Comparison of ENCODE assay signal across 1 cellular context in genomic region chr7:101947899-101948298, GRCh38.
TF ChIP-seq lines count a peak whose summit lies in the region.

No MANE protein-coding gene starts in this region.

TF ChIP-seq in SK-N-SH, 30 proteins besides CTCF, POLR2A, EP300 and RAD21 (continued from another document):
- TF ChIP-seq ZBTB33 (IDR thresholded peaks at IDR 0.05; ENCODE audit: borderline replicate concordance, low read depth) (no peak), YY1 (IDR thresholded peaks at IDR 0.05; ENCODE audit: low read depth) (no peak), IRF3 (IDR thresholded peaks at IDR 0.05; ENCODE audit: low read depth, low read length) (no peak), TAF1 (IDR thresholded peaks at IDR 0.05; ENCODE audit: borderline replicate concordance, low read depth, low read length) (no peak), FOXJ3 (CRISPR knock-in tag; IDR thresholded peaks at IDR 0.05) (peak; percentile 97), MAX (IDR thresholded peaks at IDR 0.05; ENCODE audit: low read depth) (no peak), TEAD4 (IDR thresholded peaks at IDR 0.05; ENCODE audit: borderline replicate concordance, insufficient read depth) (no peak), FOSL2 (IDR thresholded peaks at IDR 0.05; ENCODE audit: borderline replicate concordance, low read depth) (no peak), POLR2AphosphoS5 (IDR thresholded peaks at IDR 0.05; ENCODE audit: low read depth, low read length) (peak; percentile 45; the same call in 1 of the 2 replicates), CHD2 (IDR thresholded peaks at IDR 0.05; ENCODE audit: low read length, partially characterized antibody) (peak; percentile 97)
